In the genomic region with DNA sequence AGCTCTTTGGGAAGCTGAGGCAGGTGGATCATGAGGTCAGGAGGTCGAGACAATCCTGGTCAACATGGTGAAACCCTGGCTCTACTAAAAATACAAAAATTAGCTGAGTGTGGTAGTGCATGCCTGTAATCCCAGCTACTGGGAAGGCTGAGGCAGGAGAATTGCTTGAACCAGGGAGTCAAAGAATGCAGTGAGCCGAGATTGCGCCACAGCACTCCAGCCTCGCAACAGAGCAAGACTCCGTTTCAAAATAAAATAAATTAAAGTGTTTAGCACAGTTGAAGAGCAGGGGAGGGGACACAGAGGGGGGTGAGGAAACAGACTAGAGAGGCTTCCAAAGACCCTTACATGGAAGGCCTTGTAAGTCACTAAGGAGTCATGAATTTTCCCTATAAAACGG, we compare ENCODE assay signal across 25 cellular contexts.
"Had no signal": no experiment of that assay in that cellular context is flagged by ENCODE, and none has a peak within 500 bp of the region (broad histone marks: within the 10 kb centered on the region; RNA-seq: fewer than 3 reads in every experiment).

No MANE protein-coding gene starts in this region.

- H3K4me3 ChIP-seq: hepatocyte, lung, ovary, right atrium auricular region, skin epidermis, stomach, testis, thyroid gland, transverse colon, upper lobe of left lung had no signal

- DNase-seq: islet precursor cell; mesendoderm; naive B cell; natural killer cell; nephron progenitor cell; ovary; stimulated activated CD4-positive, alpha-beta T cell treated with anti-CD3 and anti-CD28 coated beads, Interleukin-12 subunit alpha, Interleukin-12 subunit beta, amount 100 ng/mL, for 4 hours; stimulated activated CD4-positive, alpha-beta T cell treated with anti-CD3 and anti-CD28 coated beads, Interleukin-15, amount 100 ng/mL, for 24 hours; stimulated activated CD4-positive, alpha-beta T cell treated with anti-CD3 and anti-CD28 coated beads, Interleukin-2, amount 100 ng/mL, for 24 hours; stimulated activated CD4-positive, alpha-beta T cell treated with anti-CD3 and anti-CD28 coated beads, Interleukin-4, amount 100 ng/mL, for 1 hour; stimulated activated naive B cell treated with anti-CD40 and anti-IgM and Interleukin-4, amounts not matched to agents 10 μg/mL and 1 μg/mL and 100 μg/mL, for 72 hours; stimulated activated naive CD8-positive, alpha-beta T cell treated with anti-CD3 and anti-CD28 coated beads, Interleukin-15, Interleukin-2, amounts not matched to agents 100 U/mL and 50 U/mL, for 24 hours; stomach; testis; thyroid gland; transverse colon had no signal

- H3K4me3 Mint-ChIP-seq: mesothelial cell of epicardium; naive B cell; natural killer cell; nephron progenitor cell; stimulated activated naive B cell treated with anti-CD40 and anti-IgM and Interleukin-4, amounts not matched to agents 10 μg/mL and 1 μg/mL and 100 μg/mL, for 72 hours had no signal

- H3K4me2 ChIP-seq: hepatocyte had no signal

- H3K4me1 Mint-ChIP-seq: mesothelial cell of epicardium; naive B cell; natural killer cell; nephron progenitor cell; stimulated activated naive B cell treated with anti-CD40 and anti-IgM and Interleukin-4, amounts not matched to agents 10 μg/mL and 1 μg/mL and 100 μg/mL, for 72 hours had no signal

- H3K9me3 ChIP-seq: ovary, right atrium auricular region, stomach, testis, thyroid gland, transverse colon, upper lobe of left lung had no signal

- FAIRE-seq: urothelium cell line had no signal

- H3K9me3 Mint-ChIP-seq: mesothelial cell of epicardium; naive B cell; natural killer cell; nephron progenitor cell; stimulated activated naive B cell treated with anti-CD40 and anti-IgM and Interleukin-4, amounts not matched to agents 10 μg/mL and 1 μg/mL and 100 μg/mL, for 72 hours had no signal

- H2AFZ ChIP-seq: hepatocyte had no signal

- H3K79me2 ChIP-seq: hepatocyte had no signal

- H3K27ac Mint-ChIP-seq: mesothelial cell of epicardium; naive B cell; natural killer cell; nephron progenitor cell; progenitor cell of endocrine pancreas; stimulated activated naive B cell treated with anti-CD40 and anti-IgM and Interleukin-4, amounts not matched to agents 10 μg/mL and 1 μg/mL and 100 μg/mL, for 72 hours had no signal

- H3K27ac ChIP-seq: hepatocyte, ovary, right atrium auricular region, skin epidermis, stomach, testis, thyroid gland, transverse colon, upper lobe of left lung had no signal

- H3K27me3 ChIP-seq: ovary, right atrium auricular region, stomach, testis, thyroid gland, transverse colon, upper lobe of left lung had no signal

- H3K36me3 Mint-ChIP-seq: mesothelial cell of epicardium; naive B cell; natural killer cell; stimulated activated naive B cell treated with anti-CD40 and anti-IgM and Interleukin-4, amounts not matched to agents 10 μg/mL and 1 μg/mL and 100 μg/mL, for 72 hours had no signal

- ATAC-seq: natural killer cell; sciatic nerve; stimulated activated naive B cell treated with anti-CD40 and anti-IgM and Interleukin-4, amounts not matched to agents 10 μg/mL and 1 μg/mL and 100 μg/mL, for 72 hours; stimulated activated naive CD8-positive, alpha-beta T cell treated with anti-CD3 and anti-CD28 coated beads, Interleukin-15, Interleukin-2, amounts not matched to agents 100 U/mL and 50 U/mL, for 24 hours had no signal

- H3K4me1 ChIP-seq: right atrium auricular region, stomach, testis, thyroid gland, transverse colon, upper lobe of left lung had no signal

- H3K36me3 ChIP-seq: ovary, right atrium auricular region, stomach, thyroid gland, transverse colon, upper lobe of left lung had no signal
